In the genomic region with DNA sequence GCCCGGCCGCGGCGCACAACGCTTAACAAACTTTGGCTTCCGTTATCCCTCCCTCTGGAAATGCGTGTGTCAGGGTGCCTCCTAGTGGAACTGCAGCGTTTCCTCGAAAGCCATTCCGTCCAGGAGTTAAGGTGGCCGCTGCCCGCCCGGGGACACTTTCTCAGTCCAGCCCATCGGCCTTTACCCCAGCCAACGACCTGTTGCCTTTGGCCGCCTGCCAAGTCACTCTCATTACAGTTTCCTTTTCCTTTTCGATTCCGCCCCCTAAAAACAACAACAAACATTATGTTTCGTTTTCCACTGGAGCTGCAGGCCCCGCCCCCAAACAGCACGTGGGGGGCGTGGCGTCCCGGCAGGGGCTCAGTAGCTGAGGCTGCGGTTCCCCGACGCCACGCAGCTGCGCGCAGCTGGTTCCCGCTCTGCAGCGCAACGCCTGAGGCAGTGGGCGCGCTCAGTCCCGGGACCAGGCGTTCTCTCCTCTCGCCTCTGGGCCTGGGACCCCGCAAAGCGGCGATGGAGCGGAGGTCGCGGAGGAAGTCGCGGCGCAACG, we compare ENCODE assay signal across 8 cellular contexts. TPM values are rescaled to one million over a fixed set of nuclear protein-coding genes. Genes with fewer than 3 reads are reported as not detected.
DNase-seq lines count a peak whose midpoint lies in the region; ATAC-seq and TF ChIP-seq lines count a peak whose summit lies in the region.

Gene HERC5 (plus strand): TSS at position 363 of the 550 bp plus-strand sequence. CDS start 151 bp downstream, at position 514.

- peaks cover 5% of the 10 kb centered on the region for H3K36me3 Mint-ChIP-seq in glutamatergic neuron (ENCODE audit: unreplicated experiment)

- no peak for TF ChIP-seq CTCF in glutamatergic neuron (IDR thresholded peaks at IDR 0.05; ENCODE audit: partially characterized antibody, unreplicated experiment)
- TF ChIP-seq CTCF in omental fat pad (IDR thresholded peaks at IDR 0.05): no peak
- peak; percentile 52 for TF ChIP-seq CTCF in thoracic aorta (IDR thresholded peaks at IDR 0.05)

- ATAC-seq in GM21723 (IDR thresholded peaks at IDR 0.05; ENCODE audit: unreplicated experiment) (peak; percentile 94), omental fat pad (ENCODE audit: low FRiP score) (peak; percentile 95), thoracic aorta (ENCODE audit: insufficient number of reproducible peaks, low FRiP score, low read depth) (peak; percentile 94)

- peaks cover 2% of the 10 kb centered on the region for H3K4me1 Mint-ChIP-seq in glutamatergic neuron (ENCODE audit: low read depth, unreplicated experiment)

- H3K27ac ChIP-seq in thoracic aorta: peak within 1 kb of the TSS; percentile 79 to 86

- DNase-seq in EH (ENCODE audit: low read depth): peak; percentile 88
- peak; percentile 95 for DNase-seq in KBM-7
- DNase-seq in SK-N-DZ (ENCODE audit: low spot score): peak; percentile 64
- DNase-seq in activated naive CD4-positive, alpha-beta T cell treated with anti-CD3 and anti-CD28 coated beads, Interleukin-2, amount 50 U/mL, for 16 hours: peak; percentile 89
- DNase-seq in glutamatergic neuron: peak; percentile 76
- peak; percentile 96 for DNase-seq in omental fat pad (ENCODE audit: low spot score)
- peak; percentile 81 for DNase-seq in thoracic aorta (ENCODE audit: low spot score)

- no peaks in the 10 kb centered on the region for H3K9me3 ChIP-seq in thoracic aorta

- no peaks in the 10 kb centered on the region for H3K36me3 ChIP-seq in thoracic aorta

- peak within 1 kb of the TSS; percentile 92 for H3K4me3 Mint-ChIP-seq in glutamatergic neuron (ENCODE audit: unreplicated experiment)

- H3K4me3 ChIP-seq in thoracic aorta: peak within 1 kb of the TSS; percentile 89

- peaks cover 5% of the 10 kb centered on the region for H3K9me3 Mint-ChIP-seq in glutamatergic neuron (ENCODE audit: unreplicated experiment)

- peaks cover 7 to 28% of the 10 kb centered on the region in 2 donors for H3K4me1 ChIP-seq in thoracic aorta (ENCODE audit: control insufficient read depth in 1 of 2, low read depth in 2 of 2)

- in situ Hi-C loops in KBM-7 (cut with MboI; ENCODE audit: low pct_unique_long_range_greater_than_20kb, low sequenced_read_pairs): no loop called here

- H3K27me3 Mint-ChIP-seq in glutamatergic neuron (ENCODE audit: unreplicated experiment): peaks cover 3% of the 10 kb centered on the region

- no peaks in the 10 kb centered on the region for H3K27me3 ChIP-seq in thoracic aorta (replicated peaks; ENCODE audit: insufficient read depth)

- no peak within 1 kb of the TSS for H3K27ac Mint-ChIP-seq in glutamatergic neuron (ENCODE audit: unreplicated experiment)

RNA-seq across cellular contexts. Expression of gene HERC5, which starts in this region (rescaled TPM):
- polyA plus RNA-seq in SK-N-DZ (2014; cell fraction: cytosol; rRNA removed): 0.77 and 1.2 TPM in 2 replicates
- 1.3 and 2.3 TPM in 2 replicates for polyA plus RNA-seq in SK-N-DZ (2014; cell fraction: nucleus; rRNA removed)
- 0.27 TPM for total RNA-seq in glutamatergic neuron (ENCODE audit: unreplicated experiment)
- 10 to 100 TPM in 1 of 4 donors, 1 to 10 TPM in 3; 4.5 to 12.8 (median 5.7) TPM for total RNA-seq in omental fat pad
- total RNA-seq in thoracic aorta: 10 to 100 TPM; 13.4 to 13.7 TPM

Comparison
In these comparisons a context has a peak if more than half of its experiments do, and no peak if none do; other contexts are left out.
1. Peak in every context shown above with its lines: DNase-seq, ATAC-seq, H3K4me3 ChIP-seq and H3K27ac ChIP-seq.
2. Peak in DNase-seq in glutamatergic neuron; RNA of the gene not detected or under 1 TPM.